ENCODE assay signal across 24 cellular contexts in the genomic region with DNA sequence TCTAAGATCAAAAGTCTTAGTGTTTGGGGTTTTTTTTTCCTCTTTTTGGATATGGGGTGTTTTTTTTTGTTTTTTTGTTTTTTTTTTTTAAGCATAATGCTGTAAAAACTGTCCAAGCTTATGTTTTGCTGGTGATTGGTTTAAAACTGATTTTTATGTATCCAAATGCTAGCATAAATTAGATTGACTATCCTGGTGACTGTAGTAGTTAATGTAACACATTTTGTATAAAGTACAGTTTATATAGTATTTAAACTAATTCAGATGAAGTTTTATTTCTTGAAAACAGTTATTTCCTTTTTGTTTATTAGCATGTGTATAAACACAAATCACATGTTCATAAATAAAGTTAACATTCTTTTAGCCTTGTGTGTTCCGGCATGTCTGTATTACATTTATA. TPM values are rescaled to one million over a fixed set of nuclear protein-coding genes. Genes with fewer than 3 reads are reported as not detected.
A peak's percentile ranks its signal among the peaks of the same experiment; 100 is the strongest.
DNase-seq lines count a peak whose midpoint lies in the region; ATAC-seq, FAIRE-seq and TF ChIP-seq lines count a peak whose summit lies in the region.
"Had no signal": no experiment of that assay in that cellular context is flagged by ENCODE, and none has a peak within 500 bp of the region (broad histone marks: within the 10 kb centered on the region; RNA-seq: fewer than 3 reads in every experiment).

No MANE protein-coding gene starts in this region.

- H3K27ac Mint-ChIP-seq in natural killer cell: peak overlapping the region; percentile 33 to 45
- no peak overlapping the region for H3K27ac Mint-ChIP-seq in natural killer cell treated with Interleukin-12 subunit alpha and Interleukin-12 subunit beta and Interleukin-15 and Interleukin-18, amount 100 ng/mL, for 72 hours
- peak overlapping the region in 4 of 6 donors; percentile 33 to 67 (median 52) for H3K27ac Mint-ChIP-seq in immature natural killer cell
- H3K27ac Mint-ChIP-seq: IgD-negative memory B cell had no signal

- no peaks in the 10 kb centered on the region for H3K27me3 Mint-ChIP-seq in natural killer cell (ENCODE audit: low read depth in 2 of 2)
- H3K27me3 Mint-ChIP-seq in natural killer cell treated with Interleukin-12 subunit alpha and Interleukin-12 subunit beta and Interleukin-15 and Interleukin-18, amount 100 ng/mL, for 72 hours: no peaks in the 10 kb centered on the region
- H3K27me3 Mint-ChIP-seq in immature natural killer cell (ENCODE audit: low read depth in 3 of 3): peaks cover 0 to 2% (median 0%) of the 10 kb centered on the region in 3 donors
- H3K27me3 Mint-ChIP-seq: IgD-negative memory B cell had no signal

- no peaks in the 10 kb centered on the region for H3K27me3 ChIP-seq in right cardiac atrium (ENCODE audit: control insufficient read depth, insufficient read depth)
- H3K27me3 ChIP-seq in WERI-Rb-1 (ENCODE audit: insufficient read depth, low read depth, severe bottlenecking): no peaks in the 10 kb centered on the region

- H3K4me3 ChIP-seq in right cardiac atrium (ENCODE audit: low read length) (no peak overlapping the region), WERI-Rb-1 (ENCODE audit: low read depth, low read length) (no peak overlapping the region)
- H3K4me3 ChIP-seq: HAP-1 had no signal

- H3K27ac ChIP-seq in right cardiac atrium (ENCODE audit: low read length) (no peak overlapping the region), WERI-Rb-1 (no peak overlapping the region)
- H3K27ac ChIP-seq: HL-60, KMS-11, RWPE1 had no signal

- no peak overlapping the region for H3K4me3 Mint-ChIP-seq in natural killer cell
- no peak overlapping the region for H3K4me3 Mint-ChIP-seq in natural killer cell treated with Interleukin-12 subunit alpha and Interleukin-12 subunit beta and Interleukin-15 and Interleukin-18, amount 100 ng/mL, for 72 hours
- no peak overlapping the region for H3K4me3 Mint-ChIP-seq in immature natural killer cell
- H3K4me3 Mint-ChIP-seq: IgD-negative memory B cell had no signal

- H3K4me1 ChIP-seq in right cardiac atrium (ENCODE audit: control insufficient read depth, insufficient read depth, low read length): no peaks in the 10 kb centered on the region

- DNase-seq in natural killer cell: no peak
- DNase-seq in natural killer cell treated with Interleukin-12 subunit alpha and Interleukin-12 subunit beta and Interleukin-15 and Interleukin-18, amount 100 ng/mL, for 72 hours (ENCODE audit: low spot score): no peak
- no peak for DNase-seq in GM19239 (ENCODE audit: insufficient read length, low spot score)
- DNase-seq in immature natural killer cell: no peak
- DNase-seq in right cardiac atrium: no peak
- no peak for DNase-seq in WERI-Rb-1
- DNase-seq: C1 segment of cervical spinal cord, DMS153, GOT3, NCI-H1092, NCI-H1436, NCI-H187, NCI-H2081 treated with DMSO at 0.1 percent for 48 hours, NCI-H2171, NCI-H226, NCI-H510A, SHP77 had no signal

- H3K9me3 ChIP-seq in right cardiac atrium (ENCODE audit: control insufficient read depth, low read length): no peaks in the 10 kb centered on the region
- no peaks in the 10 kb centered on the region for H3K9me3 ChIP-seq in WERI-Rb-1 (ENCODE audit: severe bottlenecking)
- H3K9me3 ChIP-seq: HAP-1 had no signal

- H3K36me3 Mint-ChIP-seq in natural killer cell: peaks cover 7% of the 10 kb centered on the region
- H3K36me3 Mint-ChIP-seq in natural killer cell treated with Interleukin-12 subunit alpha and Interleukin-12 subunit beta and Interleukin-15 and Interleukin-18, amount 100 ng/mL, for 72 hours: peaks cover 21% of the 10 kb centered on the region
- H3K36me3 Mint-ChIP-seq in immature natural killer cell: peaks cover 3 to 26% (median 7%) of the 10 kb centered on the region in 3 donors

- intact Hi-C loops in natural killer cell (cut with micrococcal nuclease): no loop called here
- intact Hi-C loops in right cardiac atrium (cut with DNase I): no loop called here

- 99% methylated on average over 1 of the region's 1 CpG for WGBS in right cardiac atrium

- H3K4me1 Mint-ChIP-seq in natural killer cell: peaks cover 54 to 64% of the 10 kb centered on the region in 2 donors
- H3K4me1 Mint-ChIP-seq in natural killer cell treated with Interleukin-12 subunit alpha and Interleukin-12 subunit beta and Interleukin-15 and Interleukin-18, amount 100 ng/mL, for 72 hours (ENCODE audit: low read depth in 2 of 2): peaks cover 13 to 33% of the 10 kb centered on the region in 2 donors
- H3K4me1 Mint-ChIP-seq in immature natural killer cell: peaks cover 45 to 92% of the 10 kb centered on the region in 2 donors

- H3K36me3 ChIP-seq in WERI-Rb-1: peaks cover 72% of the 10 kb centered on the region

- ATAC-seq in natural killer cell: no peak
- ATAC-seq in natural killer cell treated with Interleukin-12 subunit alpha and Interleukin-12 subunit beta and Interleukin-15 and Interleukin-18, amount 100 ng/mL, for 72 hours: no peak
- ATAC-seq in right cardiac atrium: no peak
- ATAC-seq in HG02852 (IDR thresholded peaks at IDR 0.05; ENCODE audit: unreplicated experiment): no peak
- ATAC-seq: Panc1 had no signal

- no peak for TF ChIP-seq CTCF in natural killer cell (IDR thresholded peaks at IDR 0.05)
- no peak for TF ChIP-seq CTCF in WERI-Rb-1 (IDR thresholded peaks at IDR 0.05; ENCODE audit: low read depth, low read length)

- H3K9me3 Mint-ChIP-seq in natural killer cell (no peaks in the 10 kb centered on the region), immature natural killer cell (no peaks in the 10 kb centered on the region)
- no peaks in the 10 kb centered on the region for H3K9me3 Mint-ChIP-seq in natural killer cell treated with Interleukin-12 subunit alpha and Interleukin-12 subunit beta and Interleukin-15 and Interleukin-18, amount 100 ng/mL, for 72 hours
- H3K9me3 Mint-ChIP-seq: IgD-negative memory B cell had no signal

- peak; percentile 72 for FAIRE-seq in GM19239 (lab: Jason Lieb, UNC)

RNA-seq across cellular contexts. Expression of a gene that starts 10.9 kb away (rescaled TPM):
- total RNA-seq in natural killer cell: 100 to 1,000 TPM; 155 to 219 (median 173) TPM
- 10 to 100 TPM; 64.0 to 69.5 TPM for total RNA-seq in natural killer cell treated with Interleukin-12 subunit alpha and Interleukin-12 subunit beta and Interleukin-15 and Interleukin-18, amount 100 ng/mL, for 72 hours
- polyA plus RNA-seq in immature natural killer cell: 10 to 100 TPM; 16.2 to 31.7 (median 27.6) TPM
- 10 to 100 TPM; 27.5 to 41.2 (median 33.0) TPM for total RNA-seq in right cardiac atrium
- polyA plus RNA-seq in right cardiac atrium: 26.0 TPM

Comparison
In these comparisons a context has a peak if more than half of its experiments do, and no peak if none do; other contexts are left out.
1. H3K27ac Mint-ChIP-seq: peak in natural killer cell (2 of 2) and immature natural killer cell (4 of 6); none in natural killer cell treated with Interleukin-12 subunit alpha and Interleukin-12 subunit beta and Interleukin-15 and Interleukin-18, amount 100 ng/mL, for 72 hours (0 of 2).